In the genomic region with DNA sequence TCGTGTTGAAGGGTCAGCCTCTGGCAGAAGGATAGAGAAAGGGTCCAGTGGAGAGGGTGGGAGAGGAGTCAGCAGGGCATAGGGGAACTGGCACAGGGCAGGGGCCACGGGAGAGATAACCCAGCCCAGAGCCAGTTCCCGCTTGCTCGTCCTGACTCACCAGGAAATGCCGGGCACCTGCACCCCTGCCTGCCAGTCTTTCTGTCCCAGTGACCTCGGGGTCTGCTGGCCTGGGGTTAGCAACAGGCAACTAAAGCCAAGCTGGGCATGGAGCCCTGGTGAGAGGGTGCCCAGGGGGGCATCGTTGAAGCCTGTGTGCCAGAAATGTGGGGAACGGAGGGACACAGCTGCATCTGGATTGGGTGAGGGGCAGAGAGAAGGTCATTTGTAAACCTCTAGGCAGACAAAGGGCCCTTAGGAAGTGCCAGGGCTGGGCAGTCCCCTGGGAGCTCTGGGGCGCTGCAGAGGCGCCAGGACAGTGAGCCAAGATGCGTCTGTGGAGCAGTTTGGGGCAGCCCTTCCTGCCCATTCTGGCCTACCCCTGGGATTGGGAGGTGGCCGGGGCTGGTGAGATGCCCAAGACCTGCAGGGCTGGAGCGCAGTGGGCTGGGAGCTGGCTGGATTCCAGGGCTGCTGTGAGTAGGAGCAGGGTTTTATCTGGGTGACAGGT, we compare ENCODE assay signal across 14 cellular contexts. TPM values are rescaled to one million over a fixed set of nuclear protein-coding genes. Genes with fewer than 3 reads are reported as not detected.
A peak's percentile ranks its signal among the peaks of the same experiment; 100 is the strongest.
DNase-seq lines count a peak whose midpoint lies in the region; ATAC-seq, FAIRE-seq and TF ChIP-seq lines count a peak whose summit lies in the region.
"Had no signal": no experiment of that assay in that cellular context is flagged by ENCODE, and none has a peak within 500 bp of the region (broad histone marks: within the 10 kb centered on the region; RNA-seq: fewer than 3 reads in every experiment).

No MANE protein-coding gene starts in this region.

- H3K9ac ChIP-seq in HepG2 (ENCODE audit: insufficient read depth, low read depth, low read length), result no peak overlapping the region
- peak overlapping the region; percentile 12 for H3K9ac ChIP-seq in mucosa of stomach (ENCODE audit: low read length)

- H3K27ac ChIP-seq in right lobe of liver (no peak overlapping the region), HepG2 (ENCODE audit: extremely low read length, insufficient read depth, low read length) (no peak overlapping the region), uterus (peak overlapping the region; percentile 28 to 47), brain microvascular endothelial cell (no peak overlapping the region)

- no peak for FAIRE-seq in HepG2 (lab: Jason Lieb, UNC)

- H3K36me3 ChIP-seq in right lobe of liver (peaks cover 0 to 8% (median 0%) of the 10 kb centered on the region in 4 donors), HepG2 (replicated peaks in 1 of 2; ENCODE audit: control insufficient read depth in 1 of 2, insufficient read depth in 2 of 2, low read length in 2 of 2) (no peaks in the 10 kb centered on the region), mucosa of stomach (ENCODE audit: control insufficient read depth, insufficient read depth, low read length) (no peaks in the 10 kb centered on the region), uterus (no peaks in the 10 kb centered on the region), brain microvascular endothelial cell (replicated peaks) (no peaks in the 10 kb centered on the region)

- H3K9me3 ChIP-seq in right lobe of liver (no peaks in the 10 kb centered on the region), HepG2 (ENCODE audit: low read length) (no peaks in the 10 kb centered on the region), mucosa of stomach (ENCODE audit: control insufficient read depth, low read length) (no peaks in the 10 kb centered on the region), uterus (no peaks in the 10 kb centered on the region)

- no peaks in the 10 kb centered on the region for H3K27me3 Mint-ChIP-seq in MCF 10A (ENCODE audit: insufficient read depth, unreplicated experiment)

- H3K27me3 ChIP-seq in right lobe of liver (no peaks in the 10 kb centered on the region), HepG2 (ENCODE audit: control insufficient read depth in 1 of 2, insufficient read depth in 2 of 2, low read length in 2 of 2) (peaks cover 7 to 68% of the 10 kb centered on the region in 2 experiments; a peak in 4 of 5 replicates), mucosa of stomach (ENCODE audit: control insufficient read depth, insufficient read depth, low read length) (peaks cover 13% of the 10 kb centered on the region), uterus (no peaks in the 10 kb centered on the region), brain microvascular endothelial cell (replicated peaks) (no peaks in the 10 kb centered on the region)

- H3K79me2 ChIP-seq in HepG2 (ENCODE audit: insufficient read depth, low read length), result no peaks in the 10 kb centered on the region

- peak in 2 of 4 donors; percentile 43 to 63 for ATAC-seq in right lobe of liver
- ATAC-seq in HepG2, result no peak
- ATAC-seq in HG03175 (IDR thresholded peaks at IDR 0.05; ENCODE audit: unreplicated experiment), result no peak
- ATAC-seq in HG02938 (IDR thresholded peaks at IDR 0.05; ENCODE audit: unreplicated experiment), result no peak

- no peaks in the 10 kb centered on the region; the same call in 1 of the 2 replicates for H4K20me1 ChIP-seq in HepG2 (ENCODE audit: insufficient read depth, low read length)

- BruUV-seq in HepG2 (replicated peaks; lab: Mats Ljungman, UMichigan), result no TSS peak
- BruUV-seq in MCF 10A (replicated peaks; lab: Mats Ljungman, UMichigan), result no TSS peak

- no peak overlapping the region for H2AFZ ChIP-seq in HepG2 (ENCODE audit: low read length)

- no peaks in the 10 kb centered on the region for H3K36me3 Mint-ChIP-seq in MCF 10A (ENCODE audit: insufficient read depth, unreplicated experiment)
- H3K36me3 Mint-ChIP-seq: activated CD4-positive, alpha-beta memory T cell treated with anti-CD3 and anti-CD28 coated beads for 36 hours; activated naive CD8-positive, alpha-beta T cell treated with anti-CD3 and anti-CD28 coated beads for 36 hours had no signal

- no peak for TF ChIP-seq RAD21 in HepG2 (CRISPR knock-in tag; IDR thresholded peaks at IDR 0.05)

- H3K4me1 ChIP-seq in right lobe of liver (peaks cover 0 to 32% (median 15%) of the 10 kb centered on the region in 4 donors), HepG2 (ENCODE audit: insufficient read depth, low read length) (peaks cover 30% of the 10 kb centered on the region), mucosa of stomach (ENCODE audit: control insufficient read depth, insufficient read depth, low read length) (peaks cover 50% of the 10 kb centered on the region), uterus (peaks cover 0 to 23% of the 10 kb centered on the region in 2 donors)

- peak overlapping the region; percentile 37 for H3K4me3 Mint-ChIP-seq in MCF 10A (ENCODE audit: unreplicated experiment)
- H3K4me3 Mint-ChIP-seq: activated CD4-positive, alpha-beta memory T cell treated with anti-CD3 and anti-CD28 coated beads for 36 hours; activated naive CD8-positive, alpha-beta T cell treated with anti-CD3 and anti-CD28 coated beads for 36 hours had no signal

- in situ Hi-C loops in HepG2 (cut with HindIII; ENCODE audit: extremely low pct_ligation_motif_present, low pct_unique_long_range_greater_than_20kb) (no loop called here), brain microvascular endothelial cell (cut with HindIII; ENCODE audit: low pct_ligation_motif_present, low sequenced_read_pairs) (no loop called here)

- TF ChIP-seq POLR2A in right lobe of liver (IDR thresholded peaks at IDR 0.05) (no peak), HepG2 (IDR thresholded peaks at IDR 0.05; ENCODE audit: insufficient read depth in 1 of 2, low read depth in 2 of 2, low read length in 2 of 2) (no peak), uterus (IDR thresholded peaks at IDR 0.05) (no peak)

- H3K27ac Mint-ChIP-seq in MCF 10A (ENCODE audit: low read depth, unreplicated experiment), result peak overlapping the region; percentile 11
- H3K27ac Mint-ChIP-seq: activated CD4-positive, alpha-beta memory T cell treated with anti-CD3 and anti-CD28 coated beads for 36 hours; activated naive CD8-positive, alpha-beta T cell treated with anti-CD3 and anti-CD28 coated beads for 36 hours had no signal

- TF ChIP-seq CTCF in right lobe of liver (IDR thresholded peaks at IDR 0.05), result no peak
- TF ChIP-seq CTCF in HepG2 (CRISPR knock-in tag; IDR thresholded peaks at IDR 0.05), result no peak
- no peak for TF ChIP-seq CTCF in MCF 10A (IDR thresholded peaks at IDR 0.05; ENCODE audit: unreplicated experiment)
- TF ChIP-seq CTCF in uterus (IDR thresholded peaks at IDR 0.05), result no peak
- no peak for TF ChIP-seq CTCF in brain microvascular endothelial cell (IDR thresholded peaks at IDR 0.05; ENCODE audit: low read depth, low read length, missing control alignments)

- POLR2A ChIA-PET in HepG2 (lab: Yijun Ruan, JAX) (no interaction called here), MCF 10A (lab: Yijun Ruan, JAX) (interaction anchor here (0.9 to 2.0 kb wide), 5 partner anchors 8 to 207 kb away, joined by 3 to 10 read pairs (median 5); no protein-coding TSS in a partner anchor)

- peaks cover 50% of the 10 kb centered on the region for H3K4me1 Mint-ChIP-seq in MCF 10A (ENCODE audit: insufficient read depth, unreplicated experiment)
- H3K4me1 Mint-ChIP-seq: activated naive CD8-positive, alpha-beta T cell treated with anti-CD3 and anti-CD28 coated beads for 36 hours had no signal

- no peaks in the 10 kb centered on the region for H3K9me3 Mint-ChIP-seq in MCF 10A (ENCODE audit: unreplicated experiment)
- H3K9me3 Mint-ChIP-seq: activated CD4-positive, alpha-beta memory T cell treated with anti-CD3 and anti-CD28 coated beads for 36 hours; activated naive CD8-positive, alpha-beta T cell treated with anti-CD3 and anti-CD28 coated beads for 36 hours had no signal

- CTCF ChIA-PET in HepG2 (lab: Yijun Ruan, JAX; ENCODE audit: low intra/inter-chr PET ratio, low total read pairs), result no interaction called here
- CTCF ChIA-PET in MCF 10A (lab: Yijun Ruan, JAX), result interaction anchor here (0.6 to 7.3 kb wide), 5 partner anchors 9 to 262 kb away, joined by 3 to 50 read pairs (median 4); no protein-coding TSS in a partner anchor

- intact Hi-C loops in right lobe of liver (cut with DNase I), result no loop called here
- intact Hi-C loops in HepG2 (cut with micrococcal nuclease; ENCODE audit: unreplicated experiment), result no loop called here
- intact Hi-C loops in MCF 10A (cut with micrococcal nuclease), result no loop called here
- intact Hi-C loops in uterus (cut with DNase I; ENCODE audit: low total_unique reads), result no loop called here

- no peak overlapping the region for H3K4me2 ChIP-seq in HepG2 (ENCODE audit: low read depth, low read length)

- 33% methylated on average over 6 of the region's 13 CpGs for WGBS in right lobe of liver (ENCODE audit: insufficient coverage, low coverage, low lambda C conversion rate, missing lambda C conversion rate)
- 52% methylated on average over 9 of the region's 13 CpGs for WGBS in HepG2 (ENCODE audit: low lambda C conversion rate)

- no peak for TF ChIP-seq EP300 in HepG2 (IDR thresholded peaks at IDR 0.05; ENCODE audit: low read depth in 2 of 2, low read length in 2 of 2)
- TF ChIP-seq EP300 in HepG2 (CRISPR knock-in tag; IDR thresholded peaks at IDR 0.05; ENCODE audit: borderline replicate concordance), result no peak

- peak; percentile 58 to 80 (median 58) for DNase-seq in right lobe of liver
- DNase-seq in HepG2 (ENCODE audit: low spot score), result no peak
- peak; percentile 85 for DNase-seq in MCF 10A (ENCODE audit: unreplicated experiment)
- DNase-seq in uterus, result peak; percentile 19 to 27
- no peak for DNase-seq in brain microvascular endothelial cell
- DNase-seq: activated CD4-positive, alpha-beta memory T cell treated with anti-CD3 and anti-CD28 coated beads for 36 hours; activated naive CD8-positive, alpha-beta T cell treated with anti-CD3 and anti-CD28 coated beads for 36 hours; NCI-H187; T-helper 2 cell had no signal

- H3K4me3 ChIP-seq in right lobe of liver, result no peak overlapping the region
- H3K4me3 ChIP-seq in HepG2 (replicated peaks in 1 of 3; ENCODE audit: insufficient read depth in 1 of 3, low read depth in 2 of 3, low read length in 3 of 3), result no peak overlapping the region
- no peak overlapping the region for H3K4me3 ChIP-seq in mucosa of stomach (ENCODE audit: low read length)
- no peak overlapping the region for H3K4me3 ChIP-seq in uterus
- no peak overlapping the region for H3K4me3 ChIP-seq in brain microvascular endothelial cell (ENCODE audit: low read depth, low read length)
- H3K4me3 ChIP-seq: coronary artery had no signal

RNA-seq across cellular contexts. Expression of a gene that starts 5.5 kb away (rescaled TPM):
- total RNA-seq in right lobe of liver, result 100 to 1,000 TPM in 1 of 6 experiments, 10 to 100 TPM in 5; 23.2 to 122 (median 32.6) TPM
- 0.45 and 0.46 TPM in 2 replicates for total RNA-seq in HepG2 (2016; rRNA removed; fragmentation: Illumina TruSeq; extraction: Trizol)
- total RNA-seq in HepG2 (2016; cell fraction: cytosol; rRNA removed; fragmentation: Illumina TruSeq; extraction: Trizol; ENCODE audit: low read depth), result not detected in 2 replicates
- total RNA-seq in HepG2 (2016; cell fraction: insoluble cytoplasmic fraction; rRNA removed; fragmentation: Illumina TruSeq; extraction: Trizol), result 0.45 and 0.67 TPM in 2 replicates
- 0.31 and 0.40 TPM in 2 replicates for total RNA-seq in HepG2 (2016; cell fraction: membrane; rRNA removed; fragmentation: Illumina TruSeq; extraction: Trizol)
- 0.34 and 0.94 TPM in 2 replicates for total RNA-seq in HepG2 (2016; cell fraction: nucleus; rRNA removed; fragmentation: Illumina TruSeq; extraction: Trizol)
- 0.91 and 1.5 TPM in 2 replicates for polyA plus RNA-seq in HepG2 (2011; rRNA removed)
- polyA plus RNA-seq in HepG2 (2011; cell fraction: cytosol; rRNA removed), result 0.28 and 0.81 TPM in 2 replicates
- polyA plus RNA-seq in HepG2 (2011; cell fraction: nucleus; rRNA removed), result 7.5 and 18.0 TPM in 2 replicates
- polyA plus RNA-seq in HepG2 (2012), result 0.36 and 0.61 TPM in 2 replicates
- not detected in 2 replicates for polyA plus RNA-seq in HepG2 (2016; cell fraction: cytosol; fragmentation: Illumina TruSeq; extraction: Trizol; ENCODE audit: low read depth)
- 0.16 and 0.42 TPM in 2 replicates for polyA plus RNA-seq in HepG2 (2016; cell fraction: insoluble cytoplasmic fraction; fragmentation: Illumina TruSeq; extraction: Trizol; ENCODE audit: low read depth)
- 0.18 and 0.23 TPM in 2 replicates for polyA plus RNA-seq in HepG2 (2016; cell fraction: membrane; fragmentation: Illumina TruSeq; extraction: Trizol; ENCODE audit: low read depth)
- polyA plus RNA-seq in HepG2 (2016; cell fraction: nucleus; fragmentation: Illumina TruSeq; extraction: Trizol; ENCODE audit: insufficient read depth, low read depth), result 0.83 and 1.8 TPM in 2 replicates
- 2.4 and 123 TPM in 2 replicates for polyA minus RNA-seq in HepG2 (2011; rRNA and poly(A)+ RNA removed; ENCODE audit: low replicate concordance)
- 0.79 and 1.2 TPM in 2 replicates for polyA minus RNA-seq in HepG2 (2011; cell fraction: cytosol; rRNA and poly(A)+ RNA removed)
- polyA minus RNA-seq in HepG2 (2011; cell fraction: nucleus; rRNA and poly(A)+ RNA removed), result 1.5 and 2.1 TPM in 2 replicates
- total RNA-seq in MCF 10A (2022), result 17.9 and 19.1 TPM in 2 replicates
- total RNA-seq in uterus, result 10 to 100 TPM; 29.4 to 81.4 (median 60.6) TPM

RNA-seq across cellular contexts. Expression of a gene that starts 34.2 kb away (rescaled TPM):
- total RNA-seq in right lobe of liver (10 to 100 TPM; 34.2 to 87.1 (median 48.1) TPM), HepG2 (2016; rRNA removed; fragmentation: Illumina TruSeq; extraction: Trizol) (11.3 and 27.0 TPM in 2 replicates), MCF 10A (2022) (not detected in 2 replicates), uterus (1 to 10 TPM in 1 of 4 donors, under 1 TPM in 2, not detected in 1; under 0.01 to 5.6 (median 0.41) TPM)
- 6.3 and 6.7 TPM in 2 replicates for total RNA-seq in HepG2 (2016; cell fraction: cytosol; rRNA removed; fragmentation: Illumina TruSeq; extraction: Trizol; ENCODE audit: low read depth)
- 9.0 and 28.6 TPM in 2 replicates for total RNA-seq in HepG2 (2016; cell fraction: insoluble cytoplasmic fraction; rRNA removed; fragmentation: Illumina TruSeq; extraction: Trizol)
- total RNA-seq in HepG2 (2016; cell fraction: membrane; rRNA removed; fragmentation: Illumina TruSeq; extraction: Trizol), result 11.1 and 11.5 TPM in 2 replicates
- 32.0 and 33.7 TPM in 2 replicates for total RNA-seq in HepG2 (2016; cell fraction: nucleus; rRNA removed; fragmentation: Illumina TruSeq; extraction: Trizol)
- 11.8 and 21.2 TPM in 2 replicates for polyA plus RNA-seq in HepG2 (2011; rRNA removed)
- polyA plus RNA-seq in HepG2 (2011; cell fraction: cytosol; rRNA removed), result 10.4 and 15.5 TPM in 2 replicates
- polyA plus RNA-seq in HepG2 (2011; cell fraction: nucleus; rRNA removed), result 157 and 161 TPM in 2 replicates
- 12.5 and 20.1 TPM in 2 replicates for polyA plus RNA-seq in HepG2 (2012)
- 4.1 and 4.2 TPM in 2 replicates for polyA plus RNA-seq in HepG2 (2016; cell fraction: cytosol; fragmentation: Illumina TruSeq; extraction: Trizol; ENCODE audit: low read depth)
- 7.6 and 10.6 TPM in 2 replicates for polyA plus RNA-seq in HepG2 (2016; cell fraction: insoluble cytoplasmic fraction; fragmentation: Illumina TruSeq; extraction: Trizol; ENCODE audit: low read depth)
- 6.1 and 7.1 TPM in 2 replicates for polyA plus RNA-seq in HepG2 (2016; cell fraction: membrane; fragmentation: Illumina TruSeq; extraction: Trizol; ENCODE audit: low read depth)
- polyA plus RNA-seq in HepG2 (2016; cell fraction: nucleus; fragmentation: Illumina TruSeq; extraction: Trizol; ENCODE audit: insufficient read depth, low read depth), result 105 and 107 TPM in 2 replicates
- 0.28 and 10.1 TPM in 2 replicates for polyA minus RNA-seq in HepG2 (2011; rRNA and poly(A)+ RNA removed; ENCODE audit: low replicate concordance)
- polyA minus RNA-seq in HepG2 (2011; cell fraction: cytosol; rRNA and poly(A)+ RNA removed), result 3.4 and 5.3 TPM in 2 replicates
- 24.7 and 29.2 TPM in 2 replicates for polyA minus RNA-seq in HepG2 (2011; cell fraction: nucleus; rRNA and poly(A)+ RNA removed)
- total RNA-seq: activated CD4-positive, alpha-beta memory T cell treated with anti-CD3 and anti-CD28 coated beads for 36 hours; activated naive CD8-positive, alpha-beta T cell treated with anti-CD3 and anti-CD28 coated beads for 36 hours; glomerular endothelial cell had no signal

RNA-seq across cellular contexts. Expression of a gene that starts 44.8 kb away (rescaled TPM):
- total RNA-seq in right lobe of liver (not detected), HepG2 (2016; rRNA removed; fragmentation: Illumina TruSeq; extraction: Trizol) (0.72 and 1.00 TPM in 2 replicates), MCF 10A (2022) (not detected in 2 replicates), uterus (not detected)
- 2.3 and 2.8 TPM in 2 replicates for total RNA-seq in HepG2 (2016; cell fraction: cytosol; rRNA removed; fragmentation: Illumina TruSeq; extraction: Trizol; ENCODE audit: low read depth)
- total RNA-seq in HepG2 (2016; cell fraction: insoluble cytoplasmic fraction; rRNA removed; fragmentation: Illumina TruSeq; extraction: Trizol), result 0.37 and 0.39 TPM in 2 replicates
- total RNA-seq in HepG2 (2016; cell fraction: membrane; rRNA removed; fragmentation: Illumina TruSeq; extraction: Trizol), result 1.1 and 4.0 TPM in 2 replicates
- not detected in 2 replicates for total RNA-seq in HepG2 (2016; cell fraction: nucleus; rRNA removed; fragmentation: Illumina TruSeq; extraction: Trizol)
- 0.67 and 0.95 TPM in 2 replicates for polyA plus RNA-seq in HepG2 (2011; rRNA removed)
- polyA plus RNA-seq in HepG2 (2011; cell fraction: cytosol; rRNA removed), result 0.85 and 2.1 TPM in 2 replicates
- 0.64 and 1.0 TPM in 2 replicates for polyA plus RNA-seq in HepG2 (2011; cell fraction: nucleus; rRNA removed)
- polyA plus RNA-seq in HepG2 (2012), result 0.40 and 0.72 TPM in 2 replicates
- polyA plus RNA-seq in HepG2 (2016; cell fraction: cytosol; fragmentation: Illumina TruSeq; extraction: Trizol; ENCODE audit: low read depth), result 2.9 and 3.8 TPM in 2 replicates
- 0.36 and 0.88 TPM in 2 replicates for polyA plus RNA-seq in HepG2 (2016; cell fraction: insoluble cytoplasmic fraction; fragmentation: Illumina TruSeq; extraction: Trizol; ENCODE audit: low read depth)
- polyA plus RNA-seq in HepG2 (2016; cell fraction: membrane; fragmentation: Illumina TruSeq; extraction: Trizol; ENCODE audit: low read depth), result 0.86 and 1.1 TPM in 2 replicates
- 0.73 and 0.75 TPM in 2 replicates for polyA plus RNA-seq in HepG2 (2016; cell fraction: nucleus; fragmentation: Illumina TruSeq; extraction: Trizol; ENCODE audit: insufficient read depth, low read depth)
- polyA minus RNA-seq in HepG2 (2011; rRNA and poly(A)+ RNA removed; ENCODE audit: low replicate concordance), result 0.30 TPM in 1 of 2 replicates, not detected in the other
- polyA minus RNA-seq in HepG2 (2011; cell fraction: cytosol; rRNA and poly(A)+ RNA removed), result not detected in 2 replicates
- polyA minus RNA-seq in HepG2 (2011; cell fraction: nucleus; rRNA and poly(A)+ RNA removed), result not detected in 2 replicates
- total RNA-seq: activated CD4-positive, alpha-beta memory T cell treated with anti-CD3 and anti-CD28 coated beads for 36 hours; activated naive CD8-positive, alpha-beta T cell treated with anti-CD3 and anti-CD28 coated beads for 36 hours; glomerular endothelial cell had no signal

Comparison
In these comparisons a context has a peak if more than half of its experiments do, and no peak if none do; other contexts are left out.
1. DNase-seq: peak in right lobe of liver (3 of 3), MCF 10A (single experiment) and uterus (2 of 2); none in HepG2 (single experiment) and brain microvascular endothelial cell (single experiment).
2. H3K27ac ChIP-seq: peak in uterus (2 of 2); none in right lobe of liver (0 of 3), HepG2 (single experiment) and brain microvascular endothelial cell (single experiment).